11 cellular contexts compared by ENCODE assay signal in the genomic region with DNA sequence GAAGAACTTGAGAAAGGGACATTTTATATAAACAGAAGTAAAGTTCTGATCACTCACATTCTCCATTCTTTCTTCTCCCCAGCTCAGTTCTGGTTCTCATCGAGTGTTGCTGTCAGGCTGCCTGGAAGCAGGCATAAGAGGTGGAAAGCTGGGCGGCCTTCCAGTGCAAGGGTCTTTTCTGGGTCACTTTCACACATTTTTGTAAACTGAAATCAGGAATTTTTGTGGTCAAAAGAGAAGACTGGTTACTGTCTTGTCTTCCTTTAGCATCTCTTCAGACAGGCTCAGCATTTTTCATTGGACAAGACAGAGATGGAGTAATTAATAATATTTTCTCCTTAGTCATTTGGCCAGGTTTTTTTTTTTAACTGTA.
A peak's percentile ranks its signal among the peaks of the same experiment; 100 is the strongest.
DNase-seq lines count a peak whose midpoint lies in the region; ATAC-seq and TF ChIP-seq lines count a peak whose summit lies in the region.
"Had no signal": no experiment of that assay in that cellular context is flagged by ENCODE, and none has a peak within 500 bp of the region (broad histone marks: within the 10 kb centered on the region; RNA-seq: fewer than 3 reads in every experiment).

No MANE protein-coding gene starts in this region.

- H3K9me3 ChIP-seq in cardiac muscle cell (ENCODE audit: low read depth) (no peaks in the 10 kb centered on the region), prostate gland (no peaks in the 10 kb centered on the region)

- 28% methylated on average over 2 of the region's 2 CpGs for WGBS in prostate gland

- H3K4me3 ChIP-seq in cardiac muscle cell (no peak overlapping the region), prostate gland (no peak overlapping the region)

- H3K36me3 ChIP-seq in cardiac muscle cell (no peaks in the 10 kb centered on the region), prostate gland (no peaks in the 10 kb centered on the region)

- no peak for TF ChIP-seq POLR2A in prostate gland (IDR thresholded peaks at IDR 0.05)

- DNase-seq in cardiac muscle cell (ENCODE audit: low read depth in 1 of 2, low spot score in 1 of 2) (peak; percentile 22 to 77), Right ventricle myocardium inferior (ENCODE audit: missing footprints) (no peak), astrocyte of the hippocampus (ENCODE audit: low read depth, low spot score) (peak; percentile 36), SIG-M5 treated with dmso at 0.1 percent for 504 hours (lab: John Stamatoyannopoulos, UW; ENCODE audit: unreplicated experiment) (no peak), cardiac septum (ENCODE audit: low spot score) (no peak), prostate gland (ENCODE audit: low spot score) (no peak), cortex of kidney (lab: John Stamatoyannopoulos, UW) (no peak)
- DNase-seq: activated CD8-positive, alpha-beta memory T cell treated with anti-CD3 and anti-CD28 coated beads for 24 hours; NCI-H526 treated with DMSO at 0.1 percent for 48 hours had no signal

- intact Hi-C loops in Right ventricle myocardium inferior (cut with DNase I), result no loop called here
- intact Hi-C loops in cardiac septum (cut with DNase I), result no loop called here
- intact Hi-C loops in prostate gland (cut with DNase I), result loop anchor here (10.0 kb wide), 1 partner anchor 370 kb away; no protein-coding TSS in a partner anchor

- no peak for TF ChIP-seq CTCF in cardiac muscle cell (IDR thresholded peaks at IDR 0.05; ENCODE audit: low read depth, low read length)
- TF ChIP-seq CTCF in prostate gland (IDR thresholded peaks at IDR 0.05), result no peak

- H3K27ac ChIP-seq in cardiac muscle cell, result no peak overlapping the region
- H3K27ac ChIP-seq in prostate gland, result no peak overlapping the region
- H3K27ac ChIP-seq: C4-2B had no signal

- H3K4me1 ChIP-seq in cardiac muscle cell (ENCODE audit: low read depth) (peaks cover 3% of the 10 kb centered on the region), prostate gland (replicated peaks) (no peaks in the 10 kb centered on the region)

- no peak for ATAC-seq in Right ventricle myocardium inferior
- ATAC-seq in HG02938 (IDR thresholded peaks at IDR 0.05; ENCODE audit: unreplicated experiment), result peak; percentile 29

- H3K27me3 ChIP-seq in cardiac muscle cell, result no peaks in the 10 kb centered on the region
- no peaks in the 10 kb centered on the region for H3K27me3 ChIP-seq in prostate gland (replicated peaks; ENCODE audit: insufficient read depth)

Comparison
In these comparisons a context has a peak if more than half of its experiments do, and no peak if none do; other contexts are left out.
1. DNase-seq: peak in cardiac muscle cell (2 of 2) and astrocyte of the hippocampus (single experiment); none in Right ventricle myocardium inferior (single experiment), SIG-M5 treated with dmso at 0.1 percent for 504 hours (single experiment), cardiac septum (single experiment), prostate gland (single experiment) and cortex of kidney (single experiment).